1 cellular context compared by ENCODE assay signal in genomic region chr16:11092788-11093577, GRCh38.
TF ChIP-seq lines count a peak whose summit lies in the region.

No MANE protein-coding gene starts in this region.

TF ChIP-seq in GM23338, 12 proteins besides CTCF, POLR2A, EP300 and RAD21 (continued from another document):
- TF ChIP-seq, protein P1, sequence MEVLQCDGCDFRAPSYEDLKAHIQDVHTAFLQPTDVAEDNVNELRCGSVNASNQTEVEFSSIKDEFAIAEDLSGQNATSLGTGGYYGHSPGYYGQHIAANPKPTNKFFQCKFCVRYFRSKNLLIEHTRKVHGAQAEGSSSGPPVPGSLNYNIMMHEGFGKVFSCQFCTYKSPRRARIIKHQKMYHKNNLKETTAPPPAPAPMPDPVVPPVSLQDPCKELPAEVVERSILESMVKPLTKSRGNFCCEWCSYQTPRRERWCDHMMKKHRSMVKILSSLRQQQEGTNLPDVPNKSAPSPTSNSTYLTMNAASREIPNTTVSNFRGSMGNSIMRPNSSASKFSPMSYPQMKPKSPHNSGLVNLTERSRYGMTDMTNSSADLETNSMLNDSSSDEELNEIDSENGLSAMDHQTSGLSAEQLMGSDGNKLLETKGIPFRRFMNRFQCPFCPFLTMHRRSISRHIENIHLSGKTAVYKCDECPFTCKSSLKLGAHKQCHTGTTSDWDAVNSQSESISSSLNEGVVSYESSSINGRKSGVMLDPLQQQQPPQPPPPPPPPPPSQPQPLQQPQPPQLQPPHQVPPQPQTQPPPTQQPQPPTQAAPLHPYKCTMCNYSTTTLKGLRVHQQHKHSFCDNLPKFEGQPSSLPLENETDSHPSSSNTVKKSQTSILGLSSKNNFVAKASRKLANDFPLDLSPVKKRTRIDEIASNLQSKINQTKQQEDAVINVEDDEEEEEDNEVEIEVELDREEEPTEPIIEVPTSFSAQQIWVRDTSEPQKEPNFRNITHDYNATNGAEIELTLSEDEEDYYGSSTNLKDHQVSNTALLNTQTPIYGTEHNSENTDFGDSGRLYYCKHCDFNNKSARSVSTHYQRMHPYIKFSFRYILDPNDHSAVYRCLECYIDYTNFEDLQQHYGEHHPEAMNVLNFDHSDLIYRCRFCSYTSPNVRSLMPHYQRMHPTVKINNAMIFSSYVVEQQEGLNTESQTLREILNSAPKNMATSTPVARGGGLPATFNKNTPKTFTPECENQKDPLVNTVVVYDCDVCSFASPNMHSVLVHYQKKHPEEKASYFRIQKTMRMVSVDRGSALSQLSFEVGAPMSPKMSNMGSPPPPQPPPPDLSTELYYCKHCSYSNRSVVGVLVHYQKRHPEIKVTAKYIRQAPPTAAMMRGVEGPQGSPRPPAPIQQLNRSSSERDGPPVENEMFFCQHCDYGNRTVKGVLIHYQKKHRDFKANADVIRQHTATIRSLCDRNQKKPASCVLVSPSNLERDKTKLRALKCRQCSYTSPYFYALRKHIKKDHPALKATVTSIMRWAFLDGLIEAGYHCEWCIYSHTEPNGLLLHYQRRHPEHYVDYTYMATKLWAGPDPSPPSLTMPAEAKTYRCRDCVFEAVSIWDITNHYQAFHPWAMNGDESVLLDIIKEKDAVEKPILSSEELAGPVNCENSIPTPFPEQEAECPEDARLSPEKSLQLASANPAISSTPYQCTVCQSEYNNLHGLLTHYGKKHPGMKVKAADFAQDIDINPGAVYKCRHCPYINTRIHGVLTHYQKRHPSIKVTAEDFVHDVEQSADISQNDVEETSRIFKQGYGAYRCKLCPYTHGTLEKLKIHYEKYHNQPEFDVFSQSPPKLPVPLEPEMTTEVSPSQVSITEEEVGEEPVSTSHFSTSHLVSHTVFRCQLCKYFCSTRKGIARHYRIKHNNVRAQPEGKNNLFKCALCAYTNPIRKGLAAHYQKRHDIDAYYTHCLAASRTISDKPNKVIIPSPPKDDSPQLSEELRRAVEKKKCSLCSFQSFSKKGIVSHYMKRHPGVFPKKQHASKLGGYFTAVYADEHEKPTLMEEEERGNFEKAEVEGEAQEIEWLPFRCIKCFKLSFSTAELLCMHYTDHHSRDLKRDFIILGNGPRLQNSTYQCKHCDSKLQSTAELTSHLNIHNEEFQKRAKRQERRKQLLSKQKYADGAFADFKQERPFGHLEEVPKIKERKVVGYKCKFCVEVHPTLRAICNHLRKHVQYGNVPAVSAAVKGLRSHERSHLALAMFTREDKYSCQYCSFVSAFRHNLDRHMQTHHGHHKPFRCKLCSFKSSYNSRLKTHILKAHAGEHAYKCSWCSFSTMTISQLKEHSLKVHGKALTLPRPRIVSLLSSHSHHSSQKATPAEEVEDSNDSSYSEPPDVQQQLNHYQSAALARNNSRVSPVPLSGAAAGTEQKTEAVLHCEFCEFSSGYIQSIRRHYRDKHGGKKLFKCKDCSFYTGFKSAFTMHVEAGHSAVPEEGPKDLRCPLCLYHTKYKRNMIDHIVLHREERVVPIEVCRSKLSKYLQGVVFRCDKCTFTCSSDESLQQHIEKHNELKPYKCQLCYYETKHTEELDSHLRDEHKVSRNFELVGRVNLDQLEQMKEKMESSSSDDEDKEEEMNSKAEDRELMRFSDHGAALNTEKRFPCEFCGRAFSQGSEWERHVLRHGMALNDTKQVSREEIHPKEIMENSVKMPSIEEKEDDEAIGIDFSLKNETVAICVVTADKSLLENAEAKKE (CRISPR knock-in tag; IDR thresholded peaks at IDR 0.05): no peak
- no peak for TF ChIP-seq ZNF331 (CRISPR knock-in tag; IDR thresholded peaks at IDR 0.05; ENCODE audit: low read depth)
- TF ChIP-seq, protein P2, sequence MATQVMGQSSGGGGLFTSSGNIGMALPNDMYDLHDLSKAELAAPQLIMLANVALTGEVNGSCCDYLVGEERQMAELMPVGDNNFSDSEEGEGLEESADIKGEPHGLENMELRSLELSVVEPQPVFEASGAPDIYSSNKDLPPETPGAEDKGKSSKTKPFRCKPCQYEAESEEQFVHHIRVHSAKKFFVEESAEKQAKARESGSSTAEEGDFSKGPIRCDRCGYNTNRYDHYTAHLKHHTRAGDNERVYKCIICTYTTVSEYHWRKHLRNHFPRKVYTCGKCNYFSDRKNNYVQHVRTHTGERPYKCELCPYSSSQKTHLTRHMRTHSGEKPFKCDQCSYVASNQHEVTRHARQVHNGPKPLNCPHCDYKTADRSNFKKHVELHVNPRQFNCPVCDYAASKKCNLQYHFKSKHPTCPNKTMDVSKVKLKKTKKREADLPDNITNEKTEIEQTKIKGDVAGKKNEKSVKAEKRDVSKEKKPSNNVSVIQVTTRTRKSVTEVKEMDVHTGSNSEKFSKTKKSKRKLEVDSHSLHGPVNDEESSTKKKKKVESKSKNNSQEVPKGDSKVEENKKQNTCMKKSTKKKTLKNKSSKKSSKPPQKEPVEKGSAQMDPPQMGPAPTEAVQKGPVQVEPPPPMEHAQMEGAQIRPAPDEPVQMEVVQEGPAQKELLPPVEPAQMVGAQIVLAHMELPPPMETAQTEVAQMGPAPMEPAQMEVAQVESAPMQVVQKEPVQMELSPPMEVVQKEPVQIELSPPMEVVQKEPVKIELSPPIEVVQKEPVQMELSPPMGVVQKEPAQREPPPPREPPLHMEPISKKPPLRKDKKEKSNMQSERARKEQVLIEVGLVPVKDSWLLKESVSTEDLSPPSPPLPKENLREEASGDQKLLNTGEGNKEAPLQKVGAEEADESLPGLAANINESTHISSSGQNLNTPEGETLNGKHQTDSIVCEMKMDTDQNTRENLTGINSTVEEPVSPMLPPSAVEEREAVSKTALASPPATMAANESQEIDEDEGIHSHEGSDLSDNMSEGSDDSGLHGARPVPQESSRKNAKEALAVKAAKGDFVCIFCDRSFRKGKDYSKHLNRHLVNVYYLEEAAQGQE (IDR thresholded peaks at IDR 0.05; ENCODE audit: unreplicated experiment): no peak
